2 cellular contexts compared by ENCODE assay signal in genomic region chr3:136939489-136939888, GRCh38.
TF ChIP-seq lines count a peak whose summit lies in the region.

No MANE protein-coding gene starts in this region.

TF ChIP-seq in liver, 16 proteins besides CTCF, POLR2A, EP300 and RAD21:
- TF ChIP-seq SP1 (IDR thresholded peaks at IDR 0.05) (no peak), FOXA1 (IDR thresholded peaks at IDR 0.05) (no peak), RXRA (IDR thresholded peaks at IDR 0.05) (peak; percentile 24 to 35), MAX (IDR thresholded peaks at IDR 0.05) (no peak), HNF4A (conservative IDR thresholded peaks at IDR 0.05) (peak; percentile 41 to 55)

TF ChIP-seq in HepG2, 621 proteins besides CTCF, POLR2A, EP300 and RAD21:
- TF ChIP-seq ZNF512 (CRISPR knock-in tag; IDR thresholded peaks at IDR 0.05) (no peak), PBX2 (CRISPR knock-in tag; IDR thresholded peaks at IDR 0.05) (no peak), DMAP1 (CRISPR knock-in tag; IDR thresholded peaks at IDR 0.05) (no peak), ZNF101 (CRISPR knock-in tag; IDR thresholded peaks at IDR 0.05; ENCODE audit: borderline replicate concordance, low read depth) (no peak), ZNF460 (CRISPR knock-in tag; IDR thresholded peaks at IDR 0.05; ENCODE audit: borderline replicate concordance) (no peak), NFIC (IDR thresholded peaks at IDR 0.05; ENCODE audit: low read length) (no peak), PAWR (CRISPR knock-in tag; IDR thresholded peaks at IDR 0.05; ENCODE audit: borderline replicate concordance) (no peak), FOXJ3 (CRISPR knock-in tag; IDR thresholded peaks at IDR 0.05; ENCODE audit: borderline replicate concordance) (no peak), ZNF549 (CRISPR knock-in tag; IDR thresholded peaks at IDR 0.05) (no peak), REL (CRISPR knock-in tag; conservative IDR thresholded peaks at IDR 0.05) (no peak), ZSCAN5A (CRISPR knock-in tag; IDR thresholded peaks at IDR 0.05; ENCODE audit: borderline replicate concordance) (no peak), ETV5 (CRISPR knock-in tag; IDR thresholded peaks at IDR 0.05; ENCODE audit: borderline replicate concordance) (no peak), ZNF629 (CRISPR knock-in tag; conservative IDR thresholded peaks at IDR 0.05) (no peak)
